8 cellular contexts compared by ENCODE assay signal in genomic region chr4:104860227-104861123, GRCh38.
DNase-seq lines count a peak whose midpoint lies in the region; ATAC-seq and TF ChIP-seq lines count a peak whose summit lies in the region.

No MANE protein-coding gene starts in this region.

- no peaks in the 10 kb centered on the region for H3K4me1 ChIP-seq in left lung

- H3K27me3 Mint-ChIP-seq in T-helper 2 cell treated with Interferon-gamma antibody and Interleukin-4, amounts not matched to agents 5 μg/mL and 100 μg/mL, for 36 hours (ENCODE audit: low read depth): peaks cover 14% of the 10 kb centered on the region
- H3K27me3 Mint-ChIP-seq in chondrocyte (ENCODE audit: low read depth): peaks cover 18% of the 10 kb centered on the region

- intact Hi-C loops in left lung (cut with DNase I): no loop called here

- no peaks in the 10 kb centered on the region for H3K36me3 ChIP-seq in left lung

- no peaks in the 10 kb centered on the region for H3K36me3 Mint-ChIP-seq in T-helper 2 cell treated with Interferon-gamma antibody and Interleukin-4, amounts not matched to agents 5 μg/mL and 100 μg/mL, for 36 hours (ENCODE audit: low read depth)
- no peaks in the 10 kb centered on the region for H3K36me3 Mint-ChIP-seq in chondrocyte (ENCODE audit: low read depth)

- no peaks in the 10 kb centered on the region for H3K27me3 ChIP-seq in left lung

- H3K4me3 Mint-ChIP-seq in T-helper 2 cell treated with Interferon-gamma antibody and Interleukin-4, amounts not matched to agents 5 μg/mL and 100 μg/mL, for 36 hours: no peak overlapping the region
- H3K4me3 Mint-ChIP-seq in chondrocyte (ENCODE audit: unreplicated experiment): no peak overlapping the region

- H3K4me3 ChIP-seq in AG09309 (ENCODE audit: control insufficient read depth, low read depth, low read length) (no peak overlapping the region), left lung (no peak overlapping the region)

- no peaks in the 10 kb centered on the region for H3K4me1 Mint-ChIP-seq in T-helper 2 cell treated with Interferon-gamma antibody and Interleukin-4, amounts not matched to agents 5 μg/mL and 100 μg/mL, for 36 hours (ENCODE audit: low read depth)
- no peaks in the 10 kb centered on the region for H3K4me1 Mint-ChIP-seq in chondrocyte (ENCODE audit: low read depth)

- H3K27ac Mint-ChIP-seq in T-helper 2 cell treated with Interferon-gamma antibody and Interleukin-4, amounts not matched to agents 5 μg/mL and 100 μg/mL, for 36 hours: no peak overlapping the region
- no peak overlapping the region for H3K27ac Mint-ChIP-seq in chondrocyte (ENCODE audit: unreplicated experiment)

- no peak overlapping the region for H3K27ac ChIP-seq in left lung

- H3K9me3 ChIP-seq in left lung: peaks cover 0 to 8% of the 10 kb centered on the region in 2 donors

- TF ChIP-seq CTCF in AG09309 (IDR thresholded peaks at IDR 0.05; ENCODE audit: control insufficient read depth, insufficient read depth, low read depth, low read length, missing control alignments): peak; percentile 69
- peak; percentile 88 for TF ChIP-seq CTCF in chondrocyte (IDR thresholded peaks at IDR 0.05)
- TF ChIP-seq CTCF in left lung (IDR thresholded peaks at IDR 0.05): peak; percentile 77 to 90

- DNase-seq in AG09309 (ENCODE audit: low read depth) (peak; percentile 10), NCI-H187 treated with DMSO at 0.1 percent for 48 hours (lab: John Stamatoyannopoulos, UW) (peak; percentile 12), chondrocyte (ENCODE audit: low spot score) (no peak), left lung (no peak)
- peak; percentile 29 for DNase-seq in T-helper 2 cell treated with Interferon-gamma antibody and Interleukin-4, amounts not matched to agents 5 μg/mL and 100 μg/mL, for 36 hours (ENCODE audit: low spot score)
- DNase-seq in stimulated activated CD8-positive, alpha-beta memory T cell treated with anti-CD3 and anti-CD28 coated beads, Interleukin-12 subunit alpha, Interleukin-12 subunit beta, amount 100 ng/mL, for 1 hour (ENCODE audit: low read depth): peak; percentile 25

- no peaks in the 10 kb centered on the region for H3K9me3 Mint-ChIP-seq in T-helper 2 cell treated with Interferon-gamma antibody and Interleukin-4, amounts not matched to agents 5 μg/mL and 100 μg/mL, for 36 hours
- peaks cover 8% of the 10 kb centered on the region for H3K9me3 Mint-ChIP-seq in chondrocyte (ENCODE audit: low read depth)

- ATAC-seq in GM18517 (IDR thresholded peaks at IDR 0.05; ENCODE audit: unreplicated experiment) (peak; percentile 90), HG03039 (IDR thresholded peaks at IDR 0.05; ENCODE audit: unreplicated experiment) (peak; percentile 89), left lung (peak; percentile 97)

Comparison
In these comparisons a context has a peak if more than half of its experiments do, and no peak if none do; other contexts are left out.
1. DNase-seq: peak in AG09309 (single experiment), NCI-H187 treated with DMSO at 0.1 percent for 48 hours (single experiment), T-helper 2 cell treated with Interferon-gamma antibody and Interleukin-4, amounts not matched to agents 5 μg/mL and 100 μg/mL, for 36 hours (single experiment) and stimulated activated CD8-positive, alpha-beta memory T cell treated with anti-CD3 and anti-CD28 coated beads, Interleukin-12 subunit alpha, Interleukin-12 subunit beta, amount 100 ng/mL, for 1 hour (single experiment); none in chondrocyte (single experiment) and left lung (0 of 2).
2. Peak in every context shown above with its lines, with median percentiles within 50 percentile points of each other: CTCF ChIP-seq and ATAC-seq.